14 cellular contexts compared by ENCODE assay signal in the genomic region with DNA sequence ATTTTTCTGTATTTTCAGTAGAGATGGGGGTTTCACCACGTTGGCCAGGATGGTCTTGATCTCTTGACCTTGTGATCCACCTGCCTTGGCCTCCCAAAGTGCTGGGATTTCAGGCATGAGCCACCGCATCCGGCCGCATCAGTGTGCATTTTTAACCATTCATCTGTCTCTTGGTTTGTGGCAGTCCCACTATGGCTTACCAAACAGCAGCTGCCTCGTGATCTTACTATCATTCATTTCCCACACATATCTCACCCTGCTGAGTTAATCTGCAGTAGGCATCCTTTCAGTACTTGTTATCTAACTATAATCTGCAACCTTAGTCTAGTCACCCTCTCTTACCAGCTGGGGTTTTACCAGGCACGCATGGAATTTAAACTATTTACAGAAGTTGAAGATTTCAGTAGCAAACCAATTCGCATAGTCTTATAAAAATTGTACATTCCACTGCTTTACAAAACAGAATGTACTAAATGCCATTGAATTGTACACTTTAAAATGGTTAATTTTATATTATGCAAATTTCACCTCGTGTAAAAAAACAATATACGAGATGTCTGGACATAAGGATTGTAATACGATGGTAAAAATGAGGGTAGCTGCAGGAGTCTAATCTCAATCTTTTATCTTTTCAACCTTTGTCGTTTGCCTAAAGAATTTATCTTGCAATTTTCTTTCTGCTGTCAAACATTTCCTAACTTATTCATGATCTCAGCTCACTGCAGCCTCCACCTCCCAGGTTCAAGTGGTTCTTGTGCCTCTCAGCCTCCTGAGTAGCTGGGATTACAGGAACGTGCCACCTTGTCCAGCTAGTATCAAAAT.
DNase-seq lines count a peak whose midpoint lies in the region; ATAC-seq lines count a peak whose summit lies in the region.
"Had no signal": no experiment of that assay in that cellular context is flagged by ENCODE, and none has a peak within 500 bp of the region (broad histone marks: within the 10 kb centered on the region; RNA-seq: fewer than 3 reads in every experiment).

No MANE protein-coding gene starts in this region.

- no peak for ATAC-seq in GM19023 (IDR thresholded peaks at IDR 0.05; ENCODE audit: unreplicated experiment)
- no peak for ATAC-seq in HG02938 (IDR thresholded peaks at IDR 0.05; ENCODE audit: unreplicated experiment)

- DNase-seq in AG08396 (ENCODE audit: low spot score) (peak; percentile 26), HK-2 (ENCODE audit: unreplicated experiment) (peak; percentile 82), T1000 (lab: John Stamatoyannopoulos, UW) (peak; percentile 46), kidney tubule cell (ENCODE audit: low spot score) (peak; percentile 65), COLO829 (ENCODE audit: low spot score) (no peak)
- no peak for DNase-seq in activated CD4-positive, alpha-beta T cell treated with anti-CD3 and anti-CD28 coated beads, Interleukin-2, amount 50 U/mL, for 4 hours
- DNase-seq: activated naive CD8-positive, alpha-beta T cell treated with anti-CD3 and anti-CD28 coated beads for 36 hours; KG1; NCI-H187; NCI-H748 treated with DMSO at 0.1 percent for 48 hours; SIG-M5; stimulated activated CD4-positive, alpha-beta T cell treated with anti-CD3 and anti-CD28 coated beads, Interleukin-2, amount 100 ng/mL, for 24 hours had no signal

Comparison
In these comparisons a context has a peak if more than half of its experiments do, and no peak if none do; other contexts are left out.
1. DNase-seq: peak in AG08396 (single experiment), HK-2 (single experiment), T1000 (single experiment) and kidney tubule cell (single experiment); none in activated CD4-positive, alpha-beta T cell treated with anti-CD3 and anti-CD28 coated beads, Interleukin-2, amount 50 U/mL, for 4 hours (0 of 2) and COLO829 (single experiment).